In the genomic region with DNA sequence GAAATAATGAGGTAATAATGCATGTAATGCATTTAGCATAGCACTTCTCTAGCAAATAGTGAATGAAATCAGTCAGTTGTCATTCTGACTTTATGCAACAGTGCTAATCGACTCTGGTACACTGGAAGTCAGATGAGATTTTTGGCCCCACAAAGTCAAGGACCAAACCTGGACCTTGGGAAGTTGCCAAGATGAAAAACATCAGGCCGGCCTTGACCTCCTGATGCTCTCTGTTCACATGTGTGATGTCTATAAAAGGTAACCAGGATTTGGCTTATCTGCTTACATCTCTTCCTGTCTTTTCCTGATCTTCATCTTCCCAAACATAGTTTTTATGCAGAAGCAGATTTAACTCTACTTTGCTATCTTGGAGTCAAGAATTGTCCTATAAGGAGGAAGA, we compare ENCODE assay signal across 11 cellular contexts. TPM values are rescaled to one million over a fixed set of nuclear protein-coding genes. Genes with fewer than 3 reads are reported as not detected.
DNase-seq lines count a peak whose midpoint lies in the region; ATAC-seq and TF ChIP-seq lines count a peak whose summit lies in the region.
"Had no signal": no experiment of that assay in that cellular context is flagged by ENCODE, and none has a peak within 500 bp of the region (broad histone marks: within the 10 kb centered on the region; RNA-seq: fewer than 3 reads in every experiment).

No MANE protein-coding gene starts in this region.

- peak overlapping the region; percentile 98 for H3K9ac ChIP-seq in mucosa of stomach (ENCODE audit: low read length)

- H3K27me3 ChIP-seq in mucosa of stomach (ENCODE audit: control insufficient read depth, insufficient read depth, low read length), result no peaks in the 10 kb centered on the region
- H3K27me3 ChIP-seq in tibial artery, result no peaks in the 10 kb centered on the region
- H3K27me3 ChIP-seq: foreskin keratinocyte had no signal

- no peak for TF ChIP-seq CTCF in tibial artery (IDR thresholded peaks at IDR 0.05)

- H3K27ac ChIP-seq in tibial artery, result peak overlapping the region; percentile 96 to 98
- H3K27ac ChIP-seq: foreskin keratinocyte had no signal

- H3K27me3 Mint-ChIP-seq in activated T-cell treated with anti-CD3 and anti-CD28 coated beads, Interleukin-2, amount 50 U/mL, for 72 hours (ENCODE audit: low read depth), result no peaks in the 10 kb centered on the region
- no peaks in the 10 kb centered on the region for H3K27me3 Mint-ChIP-seq in activated T-helper 17 cell treated with anti-CD3 and anti-CD28 coated beads, Interleukin-2, amount 50 U/mL, for 72 hours

- H3K27ac Mint-ChIP-seq in activated T-cell treated with anti-CD3 and anti-CD28 coated beads, Interleukin-2, amount 50 U/mL, for 72 hours, result peak overlapping the region; percentile 98
- H3K27ac Mint-ChIP-seq in activated T-helper 17 cell treated with anti-CD3 and anti-CD28 coated beads, Interleukin-2, amount 50 U/mL, for 72 hours, result peak overlapping the region; percentile 50

- no peaks in the 10 kb centered on the region for H3K36me3 ChIP-seq in mucosa of stomach (ENCODE audit: control insufficient read depth, insufficient read depth, low read length)
- H3K36me3 ChIP-seq in tibial artery, result no peaks in the 10 kb centered on the region

- no peak overlapping the region for H3K4me3 ChIP-seq in mucosa of stomach (ENCODE audit: low read length)
- H3K4me3 ChIP-seq in tibial artery, result no peak overlapping the region

- peaks cover 0 to 2% of the 10 kb centered on the region in 2 donors for H3K9me3 Mint-ChIP-seq in activated T-cell treated with anti-CD3 and anti-CD28 coated beads, Interleukin-2, amount 50 U/mL, for 72 hours
- H3K9me3 Mint-ChIP-seq in activated T-helper 17 cell treated with anti-CD3 and anti-CD28 coated beads, Interleukin-2, amount 50 U/mL, for 72 hours, result no peaks in the 10 kb centered on the region

- no peaks in the 10 kb centered on the region for H3K9me3 ChIP-seq in mucosa of stomach (ENCODE audit: control insufficient read depth, low read length)
- H3K9me3 ChIP-seq in tibial artery, result no peaks in the 10 kb centered on the region

- DNase-seq in activated T-cell treated with anti-CD3 and anti-CD28 coated beads, Interleukin-2, amount 50 U/mL, for 72 hours, result no peak
- no peak for DNase-seq in activated T-cell treated with anti-CD3 and anti-CD28 coated beads, Interleukin-2, amount 50 U/mL, for 1 hour
- DNase-seq in tibial artery, result no peak
- DNase-seq in UCSD-AML1 (lab: John Stamatoyannopoulos, UW; ENCODE audit: unreplicated experiment), result no peak
- no peak for DNase-seq in sciatic nerve (ENCODE audit: low spot score)
- DNase-seq: foreskin keratinocyte, GF-D8, NCI-H2081 had no signal

- H3K4me3 Mint-ChIP-seq in activated T-cell treated with anti-CD3 and anti-CD28 coated beads, Interleukin-2, amount 50 U/mL, for 72 hours, result peak overlapping the region; percentile 93 to 97
- H3K4me3 Mint-ChIP-seq in activated T-helper 17 cell treated with anti-CD3 and anti-CD28 coated beads, Interleukin-2, amount 50 U/mL, for 72 hours, result peak overlapping the region; percentile 96

- H3K4me1 Mint-ChIP-seq in activated T-cell treated with anti-CD3 and anti-CD28 coated beads, Interleukin-2, amount 50 U/mL, for 72 hours (ENCODE audit: low read depth), result peaks cover 68% of the 10 kb centered on the region
- peaks cover 46% of the 10 kb centered on the region for H3K4me1 Mint-ChIP-seq in activated T-helper 17 cell treated with anti-CD3 and anti-CD28 coated beads, Interleukin-2, amount 50 U/mL, for 72 hours

- peaks cover 44% of the 10 kb centered on the region for H3K4me1 ChIP-seq in mucosa of stomach (ENCODE audit: control insufficient read depth, insufficient read depth, low read length)
- H3K4me1 ChIP-seq in tibial artery, result peaks cover 0 to 56% (median 13%) of the 10 kb centered on the region in 4 donors

- intact Hi-C loops in tibial artery (cut with DNase I; ENCODE audit: low total_unique reads) (no loop called here), sciatic nerve (cut with DNase I) (no loop called here)

- H3K36me3 Mint-ChIP-seq in activated T-cell treated with anti-CD3 and anti-CD28 coated beads, Interleukin-2, amount 50 U/mL, for 72 hours (ENCODE audit: insufficient read depth in 2 of 2), result peaks cover 7 to 13% of the 10 kb centered on the region in 2 donors
- peaks cover 23% of the 10 kb centered on the region for H3K36me3 Mint-ChIP-seq in activated T-helper 17 cell treated with anti-CD3 and anti-CD28 coated beads, Interleukin-2, amount 50 U/mL, for 72 hours (ENCODE audit: low read depth)

- ATAC-seq in activated T-cell treated with anti-CD3 and anti-CD28 coated beads, Interleukin-2, amount 50 U/mL, for 72 hours (replicated peaks in 1 of 2), result no peak
- no peak for ATAC-seq in activated T-helper 17 cell treated with anti-CD3 and anti-CD28 coated beads, Interleukin-2, amount 50 U/mL, for 72 hours (replicated peaks)
- ATAC-seq in GM18498 (IDR thresholded peaks at IDR 0.05; ENCODE audit: unreplicated experiment), result no peak
- no peak for ATAC-seq in sciatic nerve
- ATAC-seq: foreskin keratinocyte had no signal

RNA-seq across cellular contexts. Expression of a gene that starts 39.5 kb away (rescaled TPM):
- 1 to 10 TPM; 7.0 to 7.4 TPM for total RNA-seq in activated T-cell treated with anti-CD3 and anti-CD28 coated beads, Interleukin-2, amount 50 U/mL, for 72 hours
- total RNA-seq in activated T-helper 17 cell treated with anti-CD3 and anti-CD28 coated beads, Interleukin-2, amount 50 U/mL, for 72 hours, result 1 to 10 TPM; 3.2 to 3.5 TPM
- 16.0 TPM for total RNA-seq in sciatic nerve
